9 cellular contexts compared by ENCODE assay signal in genomic region chr10:103244663-103245271, GRCh38. TPM values are rescaled to one million over a fixed set of nuclear protein-coding genes. Genes with fewer than 3 reads are reported as not detected.
A peak's percentile ranks its signal among the peaks of the same experiment; 100 is the strongest.
DNase-seq lines count a peak whose midpoint lies in the region; TF ChIP-seq lines count a peak whose summit lies in the region.
"Had no signal": no experiment of that assay in that cellular context is flagged by ENCODE, and none has a peak within 500 bp of the region (broad histone marks: within the 10 kb centered on the region; RNA-seq: fewer than 3 reads in every experiment).

No MANE protein-coding gene starts in this region.

- H3K36me3 ChIP-seq in WERI-Rb-1 (no peaks in the 10 kb centered on the region), breast epithelium (no peaks in the 10 kb centered on the region)

- peak; percentile 90 for TF ChIP-seq CTCF in WERI-Rb-1 (IDR thresholded peaks at IDR 0.05; ENCODE audit: low read depth, low read length)
- peak; percentile 85 to 91 (median 91) for TF ChIP-seq CTCF in breast epithelium (IDR thresholded peaks at IDR 0.05)

- H3K27me3 ChIP-seq in WERI-Rb-1 (ENCODE audit: insufficient read depth, low read depth, severe bottlenecking) (no peaks in the 10 kb centered on the region), breast epithelium (no peaks in the 10 kb centered on the region)

- no peaks in the 10 kb centered on the region for H3K4me1 ChIP-seq in breast epithelium

- no peak overlapping the region for H3K27ac ChIP-seq in WERI-Rb-1
- H3K27ac ChIP-seq in breast epithelium: no peak overlapping the region
- H3K27ac ChIP-seq: skin epidermis had no signal

- TF ChIP-seq POLR2A in breast epithelium (IDR thresholded peaks at IDR 0.05): no peak

- DNase-seq in NCI-H2081 (lab: John Stamatoyannopoulos, UW) (peak; percentile 22 to 23), NCI-H2081 treated with DMSO at 0.1 percent for 48 hours (lab: John Stamatoyannopoulos, UW) (no peak), NCI-H1694 (lab: John Stamatoyannopoulos, UW) (peak; percentile 27), WERI-Rb-1 (peak; percentile 67), breast epithelium (ENCODE audit: low spot score in 2 of 2) (peak; percentile 66 to 76), inferior parietal cortex (ENCODE audit: extremely low spot score) (peak; percentile 87), occipital lobe (lab: John Stamatoyannopoulos, UW) (no peak)
- DNase-seq in stimulated activated CD4-positive, alpha-beta T cell treated with anti-CD3 and anti-CD28 coated beads, Interleukin-1b, Interleukin-23, amount 100 ng/mL, for 1 hour (ENCODE audit: low read depth in 2 of 2): peak; percentile 12 to 19

- H3K4me3 ChIP-seq in WERI-Rb-1 (ENCODE audit: low read depth, low read length) (no peak overlapping the region), breast epithelium (no peak overlapping the region)
- H3K4me3 ChIP-seq: skin epidermis had no signal

- no peaks in the 10 kb centered on the region for H3K9me3 ChIP-seq in WERI-Rb-1 (ENCODE audit: severe bottlenecking)
- H3K9me3 ChIP-seq in breast epithelium: no peaks in the 10 kb centered on the region

- intact Hi-C loops in breast epithelium (cut with DNase I; ENCODE audit: low total_unique reads): loop anchor here (5.0 to 10.0 kb wide), 2 partner anchors 330 to 807 kb away; partner anchors contain the start of gene CNNM2

RNA-seq across cellular contexts. Expression of gene RPEL1, which starts 0.9 kb away (rescaled TPM):
- total RNA-seq in breast epithelium (under 1 TPM in 1 of 3 donors, not detected in 2; 0.33 TPM), occipital lobe (0.16 TPM)

RNA-seq across cellular contexts. Expression of gene INA, which starts 32.2 kb away (rescaled TPM):
- total RNA-seq in breast epithelium (not detected), occipital lobe (177 TPM)

RNA-seq across cellular contexts. Expression of gene NT5C2, which starts 51.7 kb away (rescaled TPM):
- total RNA-seq in breast epithelium (100 to 1,000 TPM in 1 of 3 donors, 10 to 100 TPM in 2; 52.8 to 122 (median 73.1) TPM), occipital lobe (96.7 TPM)

Comparison
In these comparisons a context has a peak if more than half of its experiments do, and no peak if none do; other contexts are left out.
1. DNase-seq: peak in NCI-H2081 (2 of 2), NCI-H1694 (single experiment), WERI-Rb-1 (single experiment), breast epithelium (2 of 2), inferior parietal cortex (single experiment) and stimulated activated CD4-positive, alpha-beta T cell treated with anti-CD3 and anti-CD28 coated beads, Interleukin-1b, Interleukin-23, amount 100 ng/mL, for 1 hour (2 of 2); none in NCI-H2081 treated with DMSO at 0.1 percent for 48 hours (single experiment) and occipital lobe (single experiment).
2. RNA of gene INA, which starts 32.2 kb away (total RNA-seq): 177 TPM in occipital lobe (single experiment); not detected in breast epithelium; every median in the first group is over 100 times any median in the second.